ENCODE assay signal across 28 cellular contexts in the genomic region with DNA sequence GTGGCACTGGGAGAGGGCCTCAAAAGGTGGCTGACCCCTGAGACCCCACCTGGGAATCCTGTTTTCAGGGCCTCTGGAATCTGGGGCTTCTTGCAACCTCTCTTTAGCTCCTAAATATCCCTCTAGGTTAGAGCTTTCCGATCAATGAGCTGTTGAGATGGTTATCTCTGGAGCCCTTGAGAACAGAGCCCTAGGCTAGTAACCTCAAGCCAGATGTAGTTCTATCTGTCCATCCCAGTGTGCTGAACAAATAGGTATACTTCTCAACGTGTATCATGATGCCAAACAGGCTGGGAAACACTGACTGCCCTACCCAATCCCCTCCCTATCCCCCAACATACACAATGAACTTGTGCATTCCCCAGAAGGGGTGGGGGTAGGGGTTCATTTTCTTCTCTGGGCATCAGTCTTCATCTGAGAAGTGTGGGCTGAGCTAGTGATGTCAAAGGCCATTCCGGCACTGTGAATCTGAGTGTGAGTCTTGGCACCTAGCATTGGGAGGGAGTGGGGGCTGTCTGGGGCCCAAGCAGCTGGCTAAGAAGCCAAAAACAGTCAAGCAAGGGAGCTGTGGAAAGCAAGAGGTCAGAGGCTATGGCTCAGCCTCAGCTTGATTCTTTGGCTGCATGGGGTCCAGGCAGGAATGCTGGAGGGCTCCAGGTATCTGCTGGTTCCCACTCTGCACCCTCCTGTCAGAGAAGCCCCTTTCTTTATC. TPM values are rescaled to one million over a fixed set of nuclear protein-coding genes. Genes with fewer than 3 reads are reported as not detected.
DNase-seq lines count a peak whose midpoint lies in the region; ATAC-seq and TF ChIP-seq lines count a peak whose summit lies in the region.
"Had no signal": no experiment of that assay in that cellular context is flagged by ENCODE, and none has a peak within 500 bp of the region (broad histone marks: within the 10 kb centered on the region; RNA-seq: fewer than 3 reads in every experiment).

No MANE protein-coding gene starts in this region.

- H4K91ac ChIP-seq in trophoblast cell (ENCODE audit: low read depth, low read length): no peak overlapping the region

- no peak overlapping the region for H2BK120ac ChIP-seq in trophoblast cell (ENCODE audit: insufficient read depth, low read length, poor library complexity)

- peaks cover 0 to 2% (median 0%) of the 10 kb centered on the region in 5 donors for H3K9me3 Mint-ChIP-seq in CD8-positive, alpha-beta memory T cell
- H3K9me3 Mint-ChIP-seq in activated B cell treated with CpG ODN at 0.5 μM for 24 hours: no peaks in the 10 kb centered on the region
- H3K9me3 Mint-ChIP-seq: natural killer cell had no signal

- no peak overlapping the region for H2AFZ ChIP-seq in trophoblast cell (ENCODE audit: insufficient read depth, low read length, poor library complexity)
- H2AFZ ChIP-seq: GM23248, PC-9 had no signal

- H3K27me3 Mint-ChIP-seq in CD8-positive, alpha-beta memory T cell: no peaks in the 10 kb centered on the region
- H3K27me3 Mint-ChIP-seq in activated B cell treated with CpG ODN at 0.5 μM for 24 hours: no peaks in the 10 kb centered on the region

- no peak overlapping the region for H2BK5ac ChIP-seq in trophoblast cell (ENCODE audit: low read depth, low read length, poor library complexity)

- intact Hi-C loops in heart left ventricle (cut with DNase I) (no loop called here), Right ventricle myocardium superior (cut with DNase I) (no loop called here), activated B cell treated with CpG ODN at 0.5 μM for 24 hours (cut with micrococcal nuclease) (no loop called here), upper lobe of right lung (cut with DNase I) (no loop called here)

- H3K9me3 ChIP-seq in heart left ventricle: peaks cover 0 to 10% (median 0%) of the 10 kb centered on the region in 12 donors
- no peaks in the 10 kb centered on the region for H3K9me3 ChIP-seq in CD8-positive, alpha-beta memory T cell (ENCODE audit: low read length)
- peaks cover 6% of the 10 kb centered on the region for H3K9me3 ChIP-seq in trophoblast cell (ENCODE audit: insufficient read depth, low read depth, low read length)
- H3K9me3 ChIP-seq in upper lobe of right lung: no peaks in the 10 kb centered on the region
- H3K9me3 ChIP-seq: psoas muscle, upper lobe of left lung had no signal

- CTCF ChIA-PET in CD8-positive, alpha-beta memory T cell (lab: Charles Lee): interaction anchor here (0.6 to 1.4 kb wide), 3 partner anchors 10 to 70 kb away, joined by 3 read pairs; no protein-coding TSS in a partner anchor
- CTCF ChIA-PET in activated B cell treated with CpG ODN at 0.5 μM for 24 hours (lab: Charles Lee): interaction anchor here (1.2 kb wide), 2 partner anchors 10 to 28 kb away, joined by 3 read pairs; no protein-coding TSS in a partner anchor

- ATAC-seq in heart left ventricle: peak in 1 of 4 donors; percentile 37
- ATAC-seq in Right ventricle myocardium superior (ENCODE audit: poor library complexity): no peak
- ATAC-seq in activated B cell treated with CpG ODN at 0.5 μM for 24 hours (ENCODE audit: low read depth): no peak
- ATAC-seq in upper lobe of right lung: no peak
- ATAC-seq: natural killer cell, psoas muscle had no signal

- H3K9ac ChIP-seq in trophoblast cell (ENCODE audit: low read length): no peak overlapping the region
- H3K9ac ChIP-seq: BLaER1 treated with 17β-estradiol and CSF1 and Interleukin-3, amounts not matched to agents 10 nM and 100 nM; GM23248 had no signal

- H3K36me3 ChIP-seq in heart left ventricle: peaks cover 0 to 7% (median 0%) of the 10 kb centered on the region in 9 donors
- peaks cover 7% of the 10 kb centered on the region for H3K36me3 ChIP-seq in CD8-positive, alpha-beta memory T cell (ENCODE audit: insufficient read depth, low read length)
- H3K36me3 ChIP-seq in trophoblast cell (ENCODE audit: control insufficient read depth in 1 of 2, insufficient read depth in 2 of 2, low read length in 2 of 2): no peaks in the 10 kb centered on the region
- H3K36me3 ChIP-seq in upper lobe of right lung: peaks cover 6% of the 10 kb centered on the region
- H3K36me3 ChIP-seq: sigmoid colon, WERI-Rb-1 had no signal

- no peak overlapping the region for H3K4ac ChIP-seq in trophoblast cell (ENCODE audit: low read depth, low read length)

- no peak overlapping the region for H4K8ac ChIP-seq in trophoblast cell (ENCODE audit: low read depth, low read length)

- H3K27ac Mint-ChIP-seq in CD8-positive, alpha-beta memory T cell: peak overlapping the region in 5 of 8 donors; percentile 29 to 96 (median 75)
- H3K27ac Mint-ChIP-seq in activated B cell treated with CpG ODN at 0.5 μM for 24 hours: peak overlapping the region; percentile 41
- H3K27ac Mint-ChIP-seq: natural killer cell had no signal

- H3K18ac ChIP-seq in trophoblast cell (ENCODE audit: low read length): no peak overlapping the region

- no peak overlapping the region for H3K4me3 Mint-ChIP-seq in CD8-positive, alpha-beta memory T cell
- no peak overlapping the region for H3K4me3 Mint-ChIP-seq in activated B cell treated with CpG ODN at 0.5 μM for 24 hours
- H3K4me3 Mint-ChIP-seq: natural killer cell had no signal

- H3K4me3 ChIP-seq in heart left ventricle (no peak overlapping the region), trophoblast cell (ENCODE audit: low read depth, low read length) (no peak overlapping the region), upper lobe of right lung (no peak overlapping the region)
- no peak overlapping the region for H3K4me3 ChIP-seq in CD8-positive, alpha-beta memory T cell (ENCODE audit: low read length)
- H3K4me3 ChIP-seq: BLaER1 treated with 17β-estradiol and CSF1 and Interleukin-3, amounts not matched to agents 10 nM and 100 nM; coronary artery; GM23248; PC-9; psoas muscle; sigmoid colon; upper lobe of left lung had no signal

- H3K4me1 ChIP-seq in heart left ventricle (peaks cover 0 to 72% (median 37%) of the 10 kb centered on the region in 12 donors), trophoblast cell (ENCODE audit: control insufficient read depth in 1 of 2, insufficient read depth in 2 of 2, low read length in 2 of 2) (peaks cover 1 to 7% of the 10 kb centered on the region in 2 experiments), upper lobe of right lung (peaks cover 41% of the 10 kb centered on the region)
- peaks cover 24% of the 10 kb centered on the region for H3K4me1 ChIP-seq in CD8-positive, alpha-beta memory T cell (ENCODE audit: insufficient read depth, low read length)

- H3K23ac ChIP-seq in trophoblast cell (ENCODE audit: low read length): no peak overlapping the region

- 48 to 75% (median 65%) methylated on average over 3 of the region's 3 CpGs for WGBS in heart left ventricle, 4 donors
- WGBS in trophoblast cell (ENCODE audit: extremely low coverage, insufficient coverage, insufficient read length): no CpG with 5 or more reads among the region's 3 CpGs

- TF ChIP-seq CTCF in heart left ventricle (IDR thresholded peaks at IDR 0.05): no peak
- TF ChIP-seq CTCF in activated B cell treated with CpG ODN at 0.5 μM for 24 hours (IDR thresholded peaks at IDR 0.05): no peak
- TF ChIP-seq CTCF in upper lobe of right lung (IDR thresholded peaks at IDR 0.05): no peak

- POLR2A ChIA-PET in CD8-positive, alpha-beta memory T cell (lab: Charles Lee): interaction anchor here (0.7 kb wide), 1 partner anchor 14 kb away, joined by 3 read pairs; no protein-coding TSS in a partner anchor
- POLR2A ChIA-PET in activated B cell treated with CpG ODN at 0.5 μM for 24 hours (lab: Charles Lee): interaction anchor here (1.3 kb wide), 1 partner anchor 30 kb away, joined by 4 read pairs; no protein-coding TSS in a partner anchor

- H3K79me1 ChIP-seq in trophoblast cell (ENCODE audit: low read length): no peaks in the 10 kb centered on the region

- no peak for DNase-seq in heart left ventricle
- DNase-seq in Right ventricle myocardium superior: no peak
- no peak for DNase-seq in CD8-positive, alpha-beta memory T cell
- no peak for DNase-seq in activated B cell treated with CpG ODN at 0.5 μM for 24 hours
- DNase-seq in trophoblast cell: peak; percentile 23 to 69
- no peak for DNase-seq in SHP77 (lab: John Stamatoyannopoulos, UW)
- no peak for DNase-seq in upper lobe of right lung
- DNase-seq in inferior parietal cortex (ENCODE audit: extremely low spot score): no peak
- DNase-seq: activated CD4-positive, alpha-beta T cell treated with anti-CD3 and anti-CD28 coated beads, Interleukin-2, amount 50 U/mL, for 4 hours; activated CD8-positive, alpha-beta memory T cell treated with anti-CD3 and anti-CD28 coated beads, Interleukin-2, amount 50 U/mL, for 4 hours; caudate nucleus; erythroblast; glutamatergic neuron; GM23248; islet precursor cell; natural killer cell; NCI-H146; NCI-H345; occipital lobe; psoas muscle; sigmoid colon; stimulated activated CD4-positive, alpha-beta T cell treated with anti-CD3 and anti-CD28 coated beads, Interleukin-4, amount 100 ng/mL, for 1 hour; T1000; upper lobe of left lung; WERI-Rb-1 had no signal

- no peak overlapping the region for H3K4me2 ChIP-seq in trophoblast cell (ENCODE audit: low read length)
- H3K4me2 ChIP-seq: BLaER1 treated with 17β-estradiol and CSF1 and Interleukin-3, amounts not matched to agents 10 nM and 100 nM; PC-9 had no signal

- no peaks in the 10 kb centered on the region for H3K79me2 ChIP-seq in trophoblast cell (ENCODE audit: control insufficient read depth, insufficient read depth, low read length, poor library complexity)

- H3K36me3 Mint-ChIP-seq in CD8-positive, alpha-beta memory T cell: peaks cover 9 to 54% (median 20%) of the 10 kb centered on the region in 3 donors
- H3K36me3 Mint-ChIP-seq in activated B cell treated with CpG ODN at 0.5 μM for 24 hours (ENCODE audit: low read depth): peaks cover 90% of the 10 kb centered on the region

- no peak overlapping the region for H4K12ac ChIP-seq in trophoblast cell (ENCODE audit: low read depth, low read length)

- H3K14ac ChIP-seq in trophoblast cell (ENCODE audit: low read length): no peak overlapping the region

- peaks cover 13 to 42% (median 34%) of the 10 kb centered on the region in 3 donors for H3K4me1 Mint-ChIP-seq in CD8-positive, alpha-beta memory T cell
- peaks cover 57% of the 10 kb centered on the region for H3K4me1 Mint-ChIP-seq in activated B cell treated with CpG ODN at 0.5 μM for 24 hours
- H3K4me1 Mint-ChIP-seq: natural killer cell had no signal

- no peak overlapping the region for H2BK12ac ChIP-seq in trophoblast cell (ENCODE audit: low read length)

- H3K27ac ChIP-seq in heart left ventricle (peak overlapping the region in 11 of 12 donors; percentile 5 to 78 (median 43)), trophoblast cell (ENCODE audit: low read depth, low read length) (no peak overlapping the region), upper lobe of right lung (no peak overlapping the region)
- no peak overlapping the region for H3K27ac ChIP-seq in CD8-positive, alpha-beta memory T cell (ENCODE audit: low read depth, low read length)
- H3K27ac ChIP-seq: BLaER1 treated with 17β-estradiol and CSF1 and Interleukin-3, amounts not matched to agents 10 nM and 100 nM; coronary artery; GM23248; PC-9; psoas muscle; sigmoid colon; WERI-Rb-1 had no signal

- H2AK5ac ChIP-seq in trophoblast cell (ENCODE audit: low read length): no peak overlapping the region

- no peaks in the 10 kb centered on the region for H3K27me3 ChIP-seq in heart left ventricle
- no peaks in the 10 kb centered on the region for H3K27me3 ChIP-seq in CD8-positive, alpha-beta memory T cell (ENCODE audit: insufficient read depth, low read length, poor library complexity, severe bottlenecking)
- H3K27me3 ChIP-seq in trophoblast cell (ENCODE audit: insufficient read depth, low read length): no peaks in the 10 kb centered on the region
- no peaks in the 10 kb centered on the region for H3K27me3 ChIP-seq in upper lobe of right lung
- H3K27me3 ChIP-seq: BLaER1 treated with 17β-estradiol and CSF1 and Interleukin-3, amounts not matched to agents 10 nM and 100 nM; sigmoid colon; upper lobe of left lung had no signal

- no peak for TF ChIP-seq POLR2A in heart left ventricle (IDR thresholded peaks at IDR 0.05)

RNA-seq across cellular contexts. Expression of gene CD82, which starts 17.3 kb away (rescaled TPM):
- total RNA-seq in heart left ventricle (10 to 100 TPM; 20.1 to 76.2 (median 37.3) TPM), Right ventricle myocardium superior (54.6 TPM), activated B cell treated with CpG ODN at 0.5 μM for 24 hours (728 and 770 TPM in 2 replicates), upper lobe of right lung (144 TPM)
- 10 to 100 TPM; 25.2 to 48.6 TPM for polyA plus RNA-seq in heart left ventricle
- 100 to 1,000 TPM; 356 to 388 TPM for total RNA-seq in CD8-positive, alpha-beta memory T cell
- 131 TPM for polyA plus RNA-seq in CD8-positive, alpha-beta memory T cell
- polyA plus RNA-seq in trophoblast cell (2013): 0.61 and 1.0 TPM in 2 replicates

Comparison
In these comparisons a context has a peak if more than half of its experiments do, and no peak if none do; other contexts are left out.
1. DNase-seq: peak in trophoblast cell (2 of 2); none in heart left ventricle (0 of 5), Right ventricle myocardium superior (single experiment), CD8-positive, alpha-beta memory T cell (0 of 5), activated B cell treated with CpG ODN at 0.5 μM for 24 hours (single experiment), SHP77 (0 of 2), upper lobe of right lung (single experiment) and inferior parietal cortex (single experiment).
2. H3K27ac ChIP-seq: peak in heart left ventricle (11 of 12); none in CD8-positive, alpha-beta memory T cell (single experiment), trophoblast cell (single experiment) and upper lobe of right lung (single experiment).